1 cellular context compared by ENCODE assay signal in the genomic region with DNA sequence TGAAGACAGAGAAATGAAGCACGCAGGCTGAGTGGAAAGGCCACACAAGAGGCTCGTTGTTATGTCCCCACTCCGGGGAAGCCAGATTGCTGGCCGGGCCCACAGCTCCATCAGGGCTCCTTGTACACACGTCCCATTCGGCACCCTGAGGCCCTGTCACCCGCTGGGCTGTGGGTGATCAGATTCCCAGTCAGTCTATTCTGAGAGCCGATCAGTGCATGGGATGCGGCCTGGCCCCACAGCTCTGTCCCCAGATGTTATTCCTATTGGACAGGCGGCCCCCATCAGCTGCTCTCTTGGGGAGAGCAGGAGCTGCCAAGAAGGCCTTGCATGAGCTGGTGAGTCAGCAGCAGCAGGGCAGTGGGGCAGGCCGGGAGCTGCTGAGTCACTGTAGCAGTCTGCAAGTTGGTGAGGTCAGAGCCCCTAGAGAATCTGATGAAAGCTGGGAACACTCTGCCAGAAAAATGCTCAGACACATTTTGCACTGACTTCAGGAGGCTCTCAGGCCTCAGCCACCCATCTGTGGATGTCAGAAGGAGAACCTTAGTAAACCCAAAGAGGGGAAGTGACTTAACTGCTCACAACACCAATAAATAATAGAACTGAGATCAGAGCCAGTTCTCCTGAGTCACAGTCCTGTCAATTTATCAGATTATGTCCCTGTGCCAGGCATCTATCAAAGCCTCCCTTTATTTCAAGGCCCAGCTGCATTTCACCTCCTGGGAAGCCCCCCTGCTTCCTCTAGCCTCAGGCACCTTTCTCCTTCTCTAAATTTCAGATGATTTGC.
A peak's percentile ranks its signal among the peaks of the same experiment; 100 is the strongest.
TF ChIP-seq lines count a peak whose summit lies in the region.

No MANE protein-coding gene starts in this region.

TF ChIP-seq in K562, 482 proteins besides CTCF, POLR2A, EP300 and RAD21 (continued from another document and continues in another):
- TF ChIP-seq ZBTB40 (IDR thresholded peaks at IDR 0.05) (no peak; the same call in 1 of the 2 replicates), ZBTB40 (CRISPR knock-in tag; IDR thresholded peaks at IDR 0.05) (no peak), ZNF280A (IDR thresholded peaks at IDR 0.05; ENCODE audit: low read depth, partially characterized antibody) (no peak), SREBF2 (CRISPR knock-in tag; IDR thresholded peaks at IDR 0.05) (no peak), TRIM24 (IDR thresholded peaks at IDR 0.05) (peak; percentile 70 to 91), FOXJ3 (CRISPR knock-in tag; IDR thresholded peaks at IDR 0.05) (no peak), EZH2 (IDR thresholded peaks at IDR 0.05; ENCODE audit: borderline replicate concordance, low read depth, low read length) (no peak), XRCC5 (IDR thresholded peaks at IDR 0.05; ENCODE audit: low read depth, low read length) (no peak; the same call in 1 of the 2 replicates), CTBP1 (IDR thresholded peaks at IDR 0.05; ENCODE audit: borderline replicate concordance) (peak; percentile 94), SMAD3 (CRISPR knock-in tag; conservative IDR thresholded peaks at IDR 0.05) (peak; percentile 73), TEAD4 (IDR thresholded peaks at IDR 0.05; ENCODE audit: low read length) (peak; percentile 28; the same call in 1 of the 2 replicates), TEAD4 (CRISPR knock-in tag; IDR thresholded peaks at IDR 0.05; ENCODE audit: borderline replicate concordance) (no peak), CBX2 (IDR thresholded peaks at IDR 0.05; ENCODE audit: insufficient read depth, low read length, poor library complexity, severe bottlenecking) (no peak), HBP1 (CRISPR knock-in tag; IDR thresholded peaks at IDR 0.05) (0 out of 2 replicates have a peak, but pooled peaks have one; percentile 57), NELFE (IDR thresholded peaks at IDR 0.05; ENCODE audit: insufficient read depth, insufficient read length) (no peak), RB1 (IDR thresholded peaks at IDR 0.05; ENCODE audit: low read depth) (peak; percentile 56; the same call in 1 of the 2 replicates), FOS (IDR thresholded peaks at IDR 0.05; ENCODE audit: extremely low read depth, insufficient read length) (peak; percentile 72), ZNF695 (CRISPR knock-in tag; IDR thresholded peaks at IDR 0.05) (no peak; the same call in 1 of the 2 replicates), MCM3 (IDR thresholded peaks at IDR 0.05) (no peak), PBX2 (CRISPR knock-in tag; IDR thresholded peaks at IDR 0.05; ENCODE audit: low read depth) (no peak), PBX2 (tag; conservative IDR thresholded peaks at IDR 0.05; ENCODE audit: low read depth) (peak; percentile 89), SUPT5H (IDR thresholded peaks at IDR 0.05) (peak; percentile 57), MTF1 (CRISPR knock-in tag; IDR thresholded peaks at IDR 0.05; ENCODE audit: borderline replicate concordance) (no peak; the same call in 1 of the 2 replicates), PRPF4 (IDR thresholded peaks at IDR 0.05; ENCODE audit: insufficient read depth, low read depth, low read length, poor library complexity, severe bottlenecking) (no peak), PCBP2 (IDR thresholded peaks at IDR 0.05; ENCODE audit: low read depth, low read length, poor library complexity, severe bottlenecking) (no peak), SMARCA4 (IDR thresholded peaks at IDR 0.05) (peak; percentile 86), ERF (CRISPR knock-in tag; IDR thresholded peaks at IDR 0.05) (no peak)
- TF ChIP-seq, protein P1, sequence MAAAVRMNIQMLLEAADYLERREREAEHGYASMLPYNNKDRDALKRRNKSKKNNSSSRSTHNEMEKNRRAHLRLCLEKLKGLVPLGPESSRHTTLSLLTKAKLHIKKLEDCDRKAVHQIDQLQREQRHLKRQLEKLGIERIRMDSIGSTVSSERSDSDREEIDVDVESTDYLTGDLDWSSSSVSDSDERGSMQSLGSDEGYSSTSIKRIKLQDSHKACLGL (CRISPR knock-in tag; IDR thresholded peaks at IDR 0.05; ENCODE audit: borderline replicate concordance, poor library complexity, severe bottlenecking), result peak; percentile 50
- TF ChIP-seq, protein P2, sequence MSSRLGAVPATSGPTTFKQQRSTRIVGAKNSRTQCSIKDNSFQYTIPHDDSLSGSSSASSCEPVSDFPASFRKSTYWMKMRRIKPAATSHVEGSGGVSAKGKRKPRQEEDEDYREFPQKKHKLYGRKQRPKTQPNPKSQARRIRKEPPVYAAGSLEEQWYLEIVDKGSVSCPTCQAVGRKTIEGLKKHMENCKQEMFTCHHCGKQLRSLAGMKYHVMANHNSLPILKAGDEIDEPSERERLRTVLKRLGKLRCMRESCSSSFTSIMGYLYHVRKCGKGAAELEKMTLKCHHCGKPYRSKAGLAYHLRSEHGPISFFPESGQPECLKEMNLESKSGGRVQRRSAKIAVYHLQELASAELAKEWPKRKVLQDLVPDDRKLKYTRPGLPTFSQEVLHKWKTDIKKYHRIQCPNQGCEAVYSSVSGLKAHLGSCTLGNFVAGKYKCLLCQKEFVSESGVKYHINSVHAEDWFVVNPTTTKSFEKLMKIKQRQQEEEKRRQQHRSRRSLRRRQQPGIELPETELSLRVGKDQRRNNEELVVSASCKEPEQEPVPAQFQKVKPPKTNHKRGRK (tag; IDR thresholded peaks at IDR 0.05), result no peak
- TF ChIP-seq, protein P3, sequence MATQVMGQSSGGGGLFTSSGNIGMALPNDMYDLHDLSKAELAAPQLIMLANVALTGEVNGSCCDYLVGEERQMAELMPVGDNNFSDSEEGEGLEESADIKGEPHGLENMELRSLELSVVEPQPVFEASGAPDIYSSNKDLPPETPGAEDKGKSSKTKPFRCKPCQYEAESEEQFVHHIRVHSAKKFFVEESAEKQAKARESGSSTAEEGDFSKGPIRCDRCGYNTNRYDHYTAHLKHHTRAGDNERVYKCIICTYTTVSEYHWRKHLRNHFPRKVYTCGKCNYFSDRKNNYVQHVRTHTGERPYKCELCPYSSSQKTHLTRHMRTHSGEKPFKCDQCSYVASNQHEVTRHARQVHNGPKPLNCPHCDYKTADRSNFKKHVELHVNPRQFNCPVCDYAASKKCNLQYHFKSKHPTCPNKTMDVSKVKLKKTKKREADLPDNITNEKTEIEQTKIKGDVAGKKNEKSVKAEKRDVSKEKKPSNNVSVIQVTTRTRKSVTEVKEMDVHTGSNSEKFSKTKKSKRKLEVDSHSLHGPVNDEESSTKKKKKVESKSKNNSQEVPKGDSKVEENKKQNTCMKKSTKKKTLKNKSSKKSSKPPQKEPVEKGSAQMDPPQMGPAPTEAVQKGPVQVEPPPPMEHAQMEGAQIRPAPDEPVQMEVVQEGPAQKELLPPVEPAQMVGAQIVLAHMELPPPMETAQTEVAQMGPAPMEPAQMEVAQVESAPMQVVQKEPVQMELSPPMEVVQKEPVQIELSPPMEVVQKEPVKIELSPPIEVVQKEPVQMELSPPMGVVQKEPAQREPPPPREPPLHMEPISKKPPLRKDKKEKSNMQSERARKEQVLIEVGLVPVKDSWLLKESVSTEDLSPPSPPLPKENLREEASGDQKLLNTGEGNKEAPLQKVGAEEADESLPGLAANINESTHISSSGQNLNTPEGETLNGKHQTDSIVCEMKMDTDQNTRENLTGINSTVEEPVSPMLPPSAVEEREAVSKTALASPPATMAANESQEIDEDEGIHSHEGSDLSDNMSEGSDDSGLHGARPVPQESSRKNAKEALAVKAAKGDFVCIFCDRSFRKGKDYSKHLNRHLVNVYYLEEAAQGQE (CRISPR knock-in tag; IDR thresholded peaks at IDR 0.05; ENCODE audit: low read depth), result peak; percentile 71
- TF ChIP-seq, protein P4, sequence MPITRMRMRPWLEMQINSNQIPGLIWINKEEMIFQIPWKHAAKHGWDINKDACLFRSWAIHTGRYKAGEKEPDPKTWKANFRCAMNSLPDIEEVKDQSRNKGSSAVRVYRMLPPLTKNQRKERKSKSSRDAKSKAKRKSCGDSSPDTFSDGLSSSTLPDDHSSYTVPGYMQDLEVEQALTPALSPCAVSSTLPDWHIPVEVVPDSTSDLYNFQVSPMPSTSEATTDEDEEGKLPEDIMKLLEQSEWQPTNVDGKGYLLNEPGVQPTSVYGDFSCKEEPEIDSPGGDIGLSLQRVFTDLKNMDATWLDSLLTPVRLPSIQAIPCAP (CRISPR knock-in tag; IDR thresholded peaks at IDR 0.05; ENCODE audit: borderline replicate concordance), result no peak
